Comparison of ENCODE assay signal across 9 cellular contexts in genomic region chr22:46660604-46661201, GRCh38. TPM values are rescaled to one million over a fixed set of nuclear protein-coding genes. Genes with fewer than 3 reads are reported as not detected.
A peak's percentile ranks its signal among the peaks of the same experiment; 100 is the strongest.
DNase-seq lines count a peak whose midpoint lies in the region; ATAC-seq and TF ChIP-seq lines count a peak whose summit lies in the region.
"Had no signal": no experiment of that assay in that cellular context is flagged by ENCODE, and none has a peak within 500 bp of the region (broad histone marks: within the 10 kb centered on the region; RNA-seq: fewer than 3 reads in every experiment).

No MANE protein-coding gene starts in this region.

- 27% methylated on average over 11 of the region's 11 CpGs for WGBS in prostate gland

- DNase-seq in NCI-H2081 (lab: John Stamatoyannopoulos, UW) (peak; percentile 17 to 67), NCI-H2081 treated with DMSO at 0.1 percent for 48 hours (lab: John Stamatoyannopoulos, UW) (no peak), Peyer's patch (peak in 2 of 3 donors; percentile 84 to 87), prostate gland (ENCODE audit: low spot score) (peak; percentile 66), osteoblast (ENCODE audit: insufficient read length, low spot score, missing footprints) (no peak)

- no peaks in the 10 kb centered on the region for H3K79me2 ChIP-seq in osteoblast (ENCODE audit: insufficient read depth, low read length)

- H3K9me3 Mint-ChIP-seq in dendritic cell treated with granulocyte-macrophage colony-stimulating factor and Interleukin-4, amounts not matched to agents 40 ng/mL and 50 ng/mL, for 4 days, result no peaks in the 10 kb centered on the region
- H3K9me3 Mint-ChIP-seq: IgD-negative memory B cell had no signal

- H3K9me3 ChIP-seq in Peyer's patch (no peaks in the 10 kb centered on the region), prostate gland (no peaks in the 10 kb centered on the region), osteoblast (ENCODE audit: low read depth, low read length) (no peaks in the 10 kb centered on the region)

- no peak overlapping the region for H2AFZ ChIP-seq in osteoblast (ENCODE audit: low read length)

- no peak overlapping the region for H3K4me2 ChIP-seq in osteoblast (ENCODE audit: insufficient read depth, low read length)

- peaks cover 0 to 63% (median 0%) of the 10 kb centered on the region in 3 donors for H3K36me3 ChIP-seq in Peyer's patch
- H3K36me3 ChIP-seq in prostate gland, result no peaks in the 10 kb centered on the region
- H3K36me3 ChIP-seq in osteoblast (ENCODE audit: insufficient read depth, low read length), result no peaks in the 10 kb centered on the region

- TF ChIP-seq POLR2A in Peyer's patch (IDR thresholded peaks at IDR 0.05) (peak in 1 of 2 donors; percentile 25), prostate gland (IDR thresholded peaks at IDR 0.05) (no peak)

- H4K20me1 ChIP-seq in osteoblast (ENCODE audit: insufficient read depth, low read length), result peaks cover 19% of the 10 kb centered on the region

- H3K27ac ChIP-seq in Peyer's patch (peak overlapping the region in 3 of 4 donors; percentile 69 to 96 (median 87)), prostate gland (peak overlapping the region in 1 of 2 donors; percentile 14), osteoblast (ENCODE audit: low read depth, low read length) (no peak overlapping the region)

- intact Hi-C loops in dendritic cell treated with granulocyte-macrophage colony-stimulating factor and Interleukin-4, amounts not matched to agents 40 ng/mL and 50 ng/mL, for 4 days (cut with micrococcal nuclease), result no loop called here
- intact Hi-C loops in prostate gland (cut with DNase I), result no loop called here

- peaks cover 100% of the 10 kb centered on the region for H3K36me3 Mint-ChIP-seq in dendritic cell treated with granulocyte-macrophage colony-stimulating factor and Interleukin-4, amounts not matched to agents 40 ng/mL and 50 ng/mL, for 4 days (ENCODE audit: low read depth)

- ATAC-seq in HG02571 (IDR thresholded peaks at IDR 0.05; ENCODE audit: unreplicated experiment), result no peak
- no peak for ATAC-seq in GM18909 (IDR thresholded peaks at IDR 0.05; ENCODE audit: poor library complexity, unreplicated experiment)

- peak overlapping the region in 2 of 4 donors; percentile 8 to 23 for H3K4me3 ChIP-seq in Peyer's patch
- H3K4me3 ChIP-seq in prostate gland, result no peak overlapping the region
- no peak overlapping the region for H3K4me3 ChIP-seq in osteoblast (ENCODE audit: insufficient read depth, low read length)

- H3K27ac Mint-ChIP-seq in dendritic cell treated with granulocyte-macrophage colony-stimulating factor and Interleukin-4, amounts not matched to agents 40 ng/mL and 50 ng/mL, for 4 days, result peak overlapping the region; percentile 16
- H3K27ac Mint-ChIP-seq: IgD-negative memory B cell had no signal

- H3K27me3 ChIP-seq in Peyer's patch (no peaks in the 10 kb centered on the region), prostate gland (replicated peaks; ENCODE audit: insufficient read depth) (peaks cover 12% of the 10 kb centered on the region), osteoblast (ENCODE audit: insufficient read depth, low read length) (no peaks in the 10 kb centered on the region)

- H3K27me3 Mint-ChIP-seq in dendritic cell treated with granulocyte-macrophage colony-stimulating factor and Interleukin-4, amounts not matched to agents 40 ng/mL and 50 ng/mL, for 4 days, result no peaks in the 10 kb centered on the region
- H3K27me3 Mint-ChIP-seq: IgD-negative memory B cell had no signal

- H3K4me1 Mint-ChIP-seq in dendritic cell treated with granulocyte-macrophage colony-stimulating factor and Interleukin-4, amounts not matched to agents 40 ng/mL and 50 ng/mL, for 4 days (ENCODE audit: low read depth), result peaks cover 17% of the 10 kb centered on the region

- H3K4me1 ChIP-seq in Peyer's patch, result peaks cover 0 to 22% (median 3%) of the 10 kb centered on the region in 4 donors
- peaks cover 8% of the 10 kb centered on the region for H3K4me1 ChIP-seq in prostate gland (replicated peaks)
- no peaks in the 10 kb centered on the region for H3K4me1 ChIP-seq in osteoblast (ENCODE audit: insufficient read depth, low read length)

- TF ChIP-seq CTCF in Peyer's patch (IDR thresholded peaks at IDR 0.05) (peak in 3 of 6 experiments; percentile 30 to 36 (median 33)), prostate gland (IDR thresholded peaks at IDR 0.05) (peak in 2 of 4 experiments; percentile 13 to 27), osteoblast (IDR thresholded peaks at IDR 0.05; ENCODE audit: extremely low read depth, low read depth, low read length) (no peak)

- H3K4me3 Mint-ChIP-seq in dendritic cell treated with granulocyte-macrophage colony-stimulating factor and Interleukin-4, amounts not matched to agents 40 ng/mL and 50 ng/mL, for 4 days, result no peak overlapping the region
- H3K4me3 Mint-ChIP-seq: IgD-negative memory B cell had no signal

RNA-seq across cellular contexts. Expression of gene GRAMD4, which starts 40.5 kb away (rescaled TPM):
- total RNA-seq in Peyer's patch, result 100 to 1,000 TPM in 3 of 4 donors, 10 to 100 TPM in 1; 98.2 to 428 (median 422) TPM
- total RNA-seq in prostate gland, result 10 to 100 TPM; 12.1 to 20.2 TPM
- total RNA-seq in osteoblast, result 16.8 and 17.0 TPM in 2 replicates

Comparison
In these comparisons a context has a peak if more than half of its experiments do, and no peak if none do; other contexts are left out.
1. DNase-seq: peak in NCI-H2081 (2 of 2), Peyer's patch (2 of 3) and prostate gland (single experiment); none in NCI-H2081 treated with DMSO at 0.1 percent for 48 hours (single experiment) and osteoblast (single experiment).